In the genomic region with DNA sequence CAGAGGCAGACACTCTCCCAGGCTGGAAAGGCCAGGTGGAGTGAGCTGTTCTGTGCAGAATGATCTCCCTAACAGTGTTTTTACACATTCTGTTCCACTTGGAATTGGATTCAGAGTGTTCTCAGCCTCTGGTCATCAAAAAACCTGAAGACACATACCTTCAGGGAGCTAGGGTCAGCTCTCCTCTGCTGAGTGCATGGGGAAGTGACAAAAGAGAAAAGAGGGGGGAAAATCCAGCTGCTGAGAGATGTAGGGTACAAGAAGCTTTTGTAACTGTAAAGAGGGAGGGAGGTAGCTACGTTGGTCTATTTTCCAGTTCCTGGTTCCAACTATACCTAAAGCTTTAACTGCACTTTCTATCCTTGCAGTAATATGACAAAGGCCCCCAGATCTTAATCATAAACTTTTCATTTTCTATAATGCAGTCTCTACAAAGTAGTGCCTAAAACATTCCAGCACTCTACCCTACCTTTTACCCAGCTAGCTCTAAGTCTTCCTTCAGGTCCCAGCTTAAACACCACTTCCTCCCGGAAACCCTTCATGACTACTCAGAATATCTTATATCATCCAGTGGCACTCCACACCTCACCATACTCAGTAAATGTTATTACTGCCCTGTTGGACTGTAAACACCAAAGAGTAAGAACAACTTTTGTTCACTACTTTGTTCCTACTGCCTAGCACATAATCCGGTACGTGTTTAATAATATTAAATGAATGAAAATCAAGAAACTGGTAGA, we compare ENCODE assay signal across 14 cellular contexts. TPM values are rescaled to one million over a fixed set of nuclear protein-coding genes. Genes with fewer than 3 reads are reported as not detected.
DNase-seq lines count a peak whose midpoint lies in the region; ATAC-seq and TF ChIP-seq lines count a peak whose summit lies in the region.
"Had no signal": no experiment of that assay in that cellular context is flagged by ENCODE, and none has a peak within 500 bp of the region (broad histone marks: within the 10 kb centered on the region; RNA-seq: fewer than 3 reads in every experiment).

No MANE protein-coding gene starts in this region.

- peaks cover 0 to 2% of the 10 kb centered on the region in 2 donors for H3K9me3 Mint-ChIP-seq in activated T-cell treated with anti-CD3 and anti-CD28 coated beads, Interleukin-2, amount 50 U/mL, for 72 hours
- H3K9me3 Mint-ChIP-seq in activated CD8-positive, alpha-beta T cell treated with anti-CD3 and anti-CD28 coated beads for 36 hours, result peaks cover 2% of the 10 kb centered on the region
- H3K9me3 Mint-ChIP-seq in Calu3 (ENCODE audit: low read depth, unreplicated experiment), result no peaks in the 10 kb centered on the region

- H3K9me3 ChIP-seq in lung (ENCODE audit: control insufficient read depth in 2 of 2, insufficient read depth in 1 of 2, low read length in 1 of 2) (no peaks in the 10 kb centered on the region), subcutaneous abdominal adipose tissue (ENCODE audit: control insufficient read depth in 5 of 5, low read length in 5 of 5) (no peaks in the 10 kb centered on the region)
- H3K9me3 ChIP-seq: ovary, vagina had no signal

- peaks cover 96% of the 10 kb centered on the region for H3K4me1 Mint-ChIP-seq in activated T-cell treated with anti-CD3 and anti-CD28 coated beads, Interleukin-2, amount 50 U/mL, for 72 hours (ENCODE audit: low read depth)
- peaks cover 82% of the 10 kb centered on the region for H3K4me1 Mint-ChIP-seq in activated CD8-positive, alpha-beta T cell treated with anti-CD3 and anti-CD28 coated beads for 36 hours (ENCODE audit: low read depth)
- H3K4me1 Mint-ChIP-seq in Calu3 (ENCODE audit: low read depth, unreplicated experiment), result peaks cover 51% of the 10 kb centered on the region

- peak overlapping the region; percentile 15 to 16 for H3K27ac ChIP-seq in lung (ENCODE audit: low read depth in 1 of 2, low read length in 1 of 2)
- peak overlapping the region; percentile 67 for H3K27ac ChIP-seq in subcutaneous abdominal adipose tissue (ENCODE audit: low read depth, low read length)
- H3K27ac ChIP-seq: ovary, vagina, VCaP had no signal

- no peaks in the 10 kb centered on the region for H3K27me3 Mint-ChIP-seq in activated T-cell treated with anti-CD3 and anti-CD28 coated beads, Interleukin-2, amount 50 U/mL, for 72 hours (ENCODE audit: low read depth)
- H3K27me3 Mint-ChIP-seq in activated CD8-positive, alpha-beta T cell treated with anti-CD3 and anti-CD28 coated beads for 36 hours, result no peaks in the 10 kb centered on the region
- H3K27me3 Mint-ChIP-seq in Calu3 (ENCODE audit: unreplicated experiment), result no peaks in the 10 kb centered on the region

- BruUV-seq in Calu3 (replicated peaks; lab: Mats Ljungman, UMichigan), result no TSS peak

- intact Hi-C loops in activated CD8-positive, alpha-beta T cell treated with anti-CD3 and anti-CD28 coated beads for 36 hours (cut with micrococcal nuclease), result no loop called here
- intact Hi-C loops in Calu3 (cut with micrococcal nuclease; ENCODE audit: unreplicated experiment), result no loop called here

- H3K27me3 ChIP-seq in lung (ENCODE audit: control insufficient read depth, insufficient read depth) (no peaks in the 10 kb centered on the region), subcutaneous abdominal adipose tissue (ENCODE audit: control insufficient read depth in 5 of 5, insufficient read depth in 4 of 5, low read length in 5 of 5) (no peaks in the 10 kb centered on the region)
- H3K27me3 ChIP-seq: ovary, vagina had no signal

- CTCF ChIA-PET in activated CD8-positive, alpha-beta T cell treated with anti-CD3 and anti-CD28 coated beads for 36 hours (lab: Charles Lee), result interaction anchor here (0.6 to 1.2 kb wide), 4 partner anchors 9 to 95 kb away, joined by 3 to 4 read pairs (median 4); partner anchors contain the start of gene MAPK1
- CTCF ChIA-PET in Calu3 (lab: Charles Lee), result interaction anchor here (0.6 to 1.4 kb wide), 3 partner anchors 9 to 42 kb away, joined by 4 to 5 read pairs (median 4); no protein-coding TSS in a partner anchor

- ATAC-seq in activated T-cell treated with anti-CD3 and anti-CD28 coated beads, Interleukin-2, amount 50 U/mL, for 72 hours (replicated peaks in 1 of 2), result peak; percentile 18 to 29
- no peak for ATAC-seq in activated CD8-positive, alpha-beta T cell treated with anti-CD3 and anti-CD28 coated beads for 36 hours
- ATAC-seq in lung (ENCODE audit: insufficient read depth, low FRiP score), result no peak

- DNase-seq in activated T-cell treated with anti-CD3 and anti-CD28 coated beads, Interleukin-2, amount 50 U/mL, for 72 hours, result no peak
- DNase-seq in activated T-cell treated with anti-CD3 and anti-CD28 coated beads, Interleukin-2, amount 50 U/mL, for 48 hours, result no peak
- no peak for DNase-seq in activated CD8-positive, alpha-beta T cell treated with anti-CD3 and anti-CD28 coated beads for 36 hours
- DNase-seq in lung (ENCODE audit: low spot score) (no peak), Calu3 (no peak), activated gamma-delta T cell (lab: John Stamatoyannopoulos, UW) (no peak), NCI-H146 (lab: John Stamatoyannopoulos, UW) (no peak)
- DNase-seq: activated naive CD4-positive, alpha-beta T cell treated with Interleukin-2 at 50 U/mL for 16 hours; NCI-H446; ovary; stimulated activated CD4-positive, alpha-beta T cell treated with anti-CD3 and anti-CD28 coated beads, Interleukin-4, amount 100 ng/mL, for 4 hours had no signal

- H3K36me3 ChIP-seq in lung (ENCODE audit: control insufficient read depth in 2 of 2, insufficient read depth in 2 of 2, low read length in 2 of 2), result no peaks in the 10 kb centered on the region
- H3K36me3 ChIP-seq in subcutaneous abdominal adipose tissue (ENCODE audit: control insufficient read depth in 5 of 5, insufficient read depth in 5 of 5, low read length in 5 of 5), result no peaks in the 10 kb centered on the region
- H3K36me3 ChIP-seq: ovary, vagina had no signal

- WGBS in lung, 2 donors, result 46 to 49% methylated on average over 4 of the region's 4 CpGs

- H3K9ac ChIP-seq in subcutaneous abdominal adipose tissue (ENCODE audit: low read length in 5 of 5), result peak overlapping the region in 2 of 5 donors; percentile 30 to 46

- POLR2A ChIA-PET in activated CD8-positive, alpha-beta T cell treated with anti-CD3 and anti-CD28 coated beads for 36 hours (lab: Charles Lee), result interaction anchor here (1.1 to 1.5 kb wide), 3 partner anchors 9 to 206 kb away, joined by 3 to 7 read pairs (median 6); partner anchors contain the start of gene MAPK1

- H3K4me3 Mint-ChIP-seq in activated T-cell treated with anti-CD3 and anti-CD28 coated beads, Interleukin-2, amount 50 U/mL, for 72 hours, result peak overlapping the region; percentile 16 to 47
- no peak overlapping the region for H3K4me3 Mint-ChIP-seq in activated CD8-positive, alpha-beta T cell treated with anti-CD3 and anti-CD28 coated beads for 36 hours
- H3K4me3 Mint-ChIP-seq in Calu3 (ENCODE audit: low read depth, unreplicated experiment), result no peak overlapping the region

- H3K27ac Mint-ChIP-seq in activated T-cell treated with anti-CD3 and anti-CD28 coated beads, Interleukin-2, amount 50 U/mL, for 72 hours, result no peak overlapping the region
- H3K27ac Mint-ChIP-seq in activated CD8-positive, alpha-beta T cell treated with anti-CD3 and anti-CD28 coated beads for 36 hours, result peak overlapping the region; percentile 56
- no peak overlapping the region for H3K27ac Mint-ChIP-seq in Calu3 (ENCODE audit: unreplicated experiment)

- H3K4me1 ChIP-seq in lung (ENCODE audit: control insufficient read depth in 2 of 2, insufficient read depth in 2 of 2, low read length in 2 of 2), result peaks cover 17 to 44% of the 10 kb centered on the region in 2 donors
- H3K4me1 ChIP-seq in subcutaneous abdominal adipose tissue (ENCODE audit: control insufficient read depth in 5 of 5, insufficient read depth in 5 of 5, low read length in 5 of 5), result peaks cover 0 to 53% (median 36%) of the 10 kb centered on the region in 5 donors

- no peak overlapping the region for H3K4me3 ChIP-seq in lung
- no peak overlapping the region for H3K4me3 ChIP-seq in subcutaneous abdominal adipose tissue (ENCODE audit: low read depth in 1 of 5, low read length in 5 of 5)
- H3K4me3 ChIP-seq: ovary, vagina had no signal

- no peak for TF ChIP-seq CTCF in activated CD8-positive, alpha-beta T cell treated with anti-CD3 and anti-CD28 coated beads for 36 hours (IDR thresholded peaks at IDR 0.05)
- no peak for TF ChIP-seq CTCF in lung (IDR thresholded peaks at IDR 0.05; ENCODE audit: control extremely low read depth, extremely low read depth)
- no peak for TF ChIP-seq CTCF in Calu3 (IDR thresholded peaks at IDR 0.05; ENCODE audit: unreplicated experiment)

- peaks cover 0 to 12% of the 10 kb centered on the region in 2 donors for H3K36me3 Mint-ChIP-seq in activated T-cell treated with anti-CD3 and anti-CD28 coated beads, Interleukin-2, amount 50 U/mL, for 72 hours (ENCODE audit: insufficient read depth in 2 of 2)
- H3K36me3 Mint-ChIP-seq in activated CD8-positive, alpha-beta T cell treated with anti-CD3 and anti-CD28 coated beads for 36 hours (ENCODE audit: low read depth), result peaks cover 14% of the 10 kb centered on the region
- H3K36me3 Mint-ChIP-seq in Calu3 (ENCODE audit: insufficient read depth, unreplicated experiment), result no peaks in the 10 kb centered on the region

RNA-seq across cellular contexts. Expression of gene MAPK1, which starts 9.2 kb away (rescaled TPM):
- 100 to 1,000 TPM; 107 to 154 TPM for total RNA-seq in activated T-cell treated with anti-CD3 and anti-CD28 coated beads, Interleukin-2, amount 50 U/mL, for 72 hours
- 10 to 100 TPM; 87.1 to 93.4 TPM for total RNA-seq in activated CD8-positive, alpha-beta T cell treated with anti-CD3 and anti-CD28 coated beads for 36 hours
- total RNA-seq in lung, result 100 to 1,000 TPM in 1 of 2 donors, 10 to 100 TPM in 1; 73.8 to 154 TPM
- 10 to 100 TPM; 16.3 to 34.7 TPM for polyA plus RNA-seq in lung
- 144 and 157 TPM in 2 replicates for total RNA-seq in Calu3 (2022)

Comparison
In these comparisons a context has a peak if more than half of its experiments do, and no peak if none do; other contexts are left out.
1. ATAC-seq: peak in activated T-cell treated with anti-CD3 and anti-CD28 coated beads, Interleukin-2, amount 50 U/mL, for 72 hours (2 of 2); none in activated CD8-positive, alpha-beta T cell treated with anti-CD3 and anti-CD28 coated beads for 36 hours (single experiment) and lung (single experiment).
2. H3K4me3 Mint-ChIP-seq: peak in activated T-cell treated with anti-CD3 and anti-CD28 coated beads, Interleukin-2, amount 50 U/mL, for 72 hours (2 of 2); none in activated CD8-positive, alpha-beta T cell treated with anti-CD3 and anti-CD28 coated beads for 36 hours (single experiment) and Calu3 (single experiment).